8 cellular contexts compared by ENCODE assay signal in genomic region chr18:63367241-63367953, GRCh38. TPM values are rescaled to one million over a fixed set of nuclear protein-coding genes. Genes with fewer than 3 reads are reported as not detected.
DNase-seq lines count a peak whose midpoint lies in the region; ATAC-seq, FAIRE-seq and TF ChIP-seq lines count a peak whose summit lies in the region.

No MANE protein-coding gene starts in this region.

- CTCF ChIA-PET in AG04450 (lab: Charles Lee): interaction anchor here (0.9 to 1.1 kb wide), 2 partner anchors 28 to 45 kb away, joined by 3 to 4 read pairs; no protein-coding TSS in a partner anchor

- H3K9me3 ChIP-seq in AG04450 (ENCODE audit: control insufficient read depth, insufficient read depth, low read length): no peaks in the 10 kb centered on the region
- no peaks in the 10 kb centered on the region for H3K9me3 ChIP-seq in small intestine (ENCODE audit: control insufficient read depth, low read depth)

- H3K27me3 ChIP-seq in AG04450 (ENCODE audit: control insufficient read depth, insufficient read depth, low read length) (no peaks in the 10 kb centered on the region), small intestine (ENCODE audit: control insufficient read depth in 2 of 2, insufficient read depth in 2 of 2, low read length in 2 of 2) (no peaks in the 10 kb centered on the region)

- DNase-seq in AG04450 (ENCODE audit: low read depth, low spot score) (peak; percentile 97), NCI-H2196 (lab: John Stamatoyannopoulos, UW; ENCODE audit: unreplicated experiment) (peak; percentile 97), cardiac fibroblast (ENCODE audit: low read depth in 2 of 2) (peak; percentile 99), iPS-NIHi7 (ENCODE audit: extremely low spot score) (peak; percentile 97), small intestine (peak; percentile 94)

- POLR2A ChIA-PET in AG04450 (lab: Yijun Ruan, JAX): interaction anchor here (0.6 to 1.5 kb wide), 10 partner anchors 9 to 72 kb away, joined by 3 to 11 read pairs (median 4); partner anchors contain the start of gene VPS4B

- peaks cover 0 to 5% of the 10 kb centered on the region in 2 donors for H3K4me1 ChIP-seq in small intestine (ENCODE audit: control insufficient read depth in 2 of 2, insufficient read depth in 1 of 2, low read depth in 1 of 2, low read length in 1 of 2)

- peak overlapping the region; percentile 90 for H3K4me3 ChIP-seq in AG04450 (ENCODE audit: low read depth, low read length)
- peak overlapping the region; percentile 91 for H3K4me3 ChIP-seq in WI38 (ENCODE audit: low read depth, low read length)
- peak overlapping the region; percentile 69 to 86 for H3K4me3 ChIP-seq in cardiac fibroblast (replicated peaks in 1 of 2; ENCODE audit: low read depth in 2 of 2, low read length in 2 of 2)
- peak overlapping the region; percentile 90 to 99 for H3K4me3 ChIP-seq in small intestine (ENCODE audit: low read depth in 1 of 2, low read length in 2 of 2)

- 0 to 1% (median 0%) methylated on average over 42 to 66 of the region's 66 CpGs for WGBS in small intestine, 3 donors

- no peak for FAIRE-seq in small intestine (lab: Jason Lieb, UNC)

- TF ChIP-seq CTCF in AG04450 (IDR thresholded peaks at IDR 0.05; ENCODE audit: low read depth, low read length): no peak
- no peak for TF ChIP-seq CTCF in WI38 (IDR thresholded peaks at IDR 0.05; ENCODE audit: low read depth, low read length)
- TF ChIP-seq CTCF in cardiac fibroblast (IDR thresholded peaks at IDR 0.05; ENCODE audit: low read depth, low read length): no peak

- H3K27ac ChIP-seq in AG04450 (ENCODE audit: low read depth, low read length) (peak overlapping the region; percentile 96), small intestine (ENCODE audit: low read depth in 1 of 2, low read length in 1 of 2) (peak overlapping the region; percentile 89 to 97)

- ATAC-seq in GM18873 (IDR thresholded peaks at IDR 0.05; ENCODE audit: low FRiP score, unreplicated experiment) (peak; percentile 75), HG03135 (IDR thresholded peaks at IDR 0.05; ENCODE audit: unreplicated experiment) (peak; percentile 86)

- H3K36me3 ChIP-seq in small intestine (ENCODE audit: control insufficient read depth in 2 of 2, insufficient read depth in 2 of 2, low read length in 2 of 2): peaks cover 0 to 2% of the 10 kb centered on the region in 2 donors

RNA-seq across cellular contexts. Expression of gene KDSR, which starts 0.4 kb away (rescaled TPM):
- polyA plus RNA-seq in AG04450 (2011; rRNA removed) (34.0 and 39.9 TPM in 2 replicates), small intestine (10 to 100 TPM in 1 of 3 donors, 1 to 10 TPM in 2; 5.8 to 23.8 (median 8.6) TPM)
- polyA minus RNA-seq in AG04450 (2011; rRNA and poly(A)+ RNA removed): 34.8 and 44.6 TPM in 2 replicates

RNA-seq across cellular contexts. Expression of gene BCL2, which starts 47.8 kb away (rescaled TPM):
- polyA plus RNA-seq in AG04450 (2011; rRNA removed): 0.27 and 0.35 TPM in 2 replicates
- 0.51 and 0.61 TPM in 2 replicates for polyA minus RNA-seq in AG04450 (2011; rRNA and poly(A)+ RNA removed)
- 1 to 10 TPM in 2 of 3 donors, under 1 TPM in 1; 0.89 to 5.4 (median 2.2) TPM for polyA plus RNA-seq in small intestine

RNA-seq across cellular contexts. Expression of gene VPS4B, which starts 54.9 kb away (rescaled TPM):
- 26.4 and 34.3 TPM in 2 replicates for polyA plus RNA-seq in AG04450 (2011; rRNA removed)
- 22.4 and 28.5 TPM in 2 replicates for polyA minus RNA-seq in AG04450 (2011; rRNA and poly(A)+ RNA removed)
- polyA plus RNA-seq in small intestine: 10 to 100 TPM; 27.2 to 34.6 (median 32.9) TPM

Comparison
In these comparisons a context has a peak if more than half of its experiments do, and no peak if none do; other contexts are left out.
1. Peak in every context shown above with its lines: DNase-seq, ATAC-seq, H3K4me3 ChIP-seq and H3K27ac ChIP-seq.